Comparison of ENCODE assay signal across 8 cellular contexts in the genomic region with DNA sequence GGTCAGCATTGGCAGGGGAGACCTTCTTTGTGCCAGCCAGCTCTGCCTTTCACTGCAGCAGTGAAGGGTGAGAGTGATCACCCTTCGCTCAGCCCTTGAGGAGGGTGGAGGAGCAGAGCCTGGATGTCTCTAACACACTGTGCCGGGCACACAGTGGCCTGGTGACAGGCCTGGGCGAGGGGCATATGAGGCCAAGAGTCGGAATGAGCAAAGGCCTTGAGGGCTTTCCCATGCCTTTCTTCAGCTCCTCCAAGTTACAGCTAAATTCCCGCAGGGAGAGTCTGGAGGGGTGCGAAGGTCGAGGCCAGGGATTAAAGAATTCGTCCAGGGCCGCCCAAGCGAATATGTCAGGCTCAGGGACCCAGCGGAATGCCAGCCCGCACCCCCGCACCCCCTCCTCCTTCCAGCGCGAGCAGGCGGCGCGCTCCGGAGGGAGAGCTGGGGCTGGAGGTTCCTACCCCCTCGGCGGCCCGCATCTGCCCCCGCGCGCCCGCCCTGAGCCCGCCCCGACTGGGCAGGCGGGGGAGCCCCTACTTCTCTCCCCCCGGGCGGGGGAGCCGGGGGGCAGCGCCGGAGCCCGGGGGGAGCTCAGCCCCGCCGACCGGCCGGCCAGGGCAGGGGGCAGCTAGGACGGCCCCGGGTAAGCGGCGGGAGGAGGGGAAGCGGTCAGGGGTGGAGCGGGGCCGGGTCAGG. TPM values are rescaled to one million over a fixed set of nuclear protein-coding genes. Genes with fewer than 3 reads are reported as not detected.
A peak's percentile ranks its signal among the peaks of the same experiment; 100 is the strongest.
DNase-seq lines count a peak whose midpoint lies in the region; ATAC-seq and TF ChIP-seq lines count a peak whose summit lies in the region.

A gene with protein sequence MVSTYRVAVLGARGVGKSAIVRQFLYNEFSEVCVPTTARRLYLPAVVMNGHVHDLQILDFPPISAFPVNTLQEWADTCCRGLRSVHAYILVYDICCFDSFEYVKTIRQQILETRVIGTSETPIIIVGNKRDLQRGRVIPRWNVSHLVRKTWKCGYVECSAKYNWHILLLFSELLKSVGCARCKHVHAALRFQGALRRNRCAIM (plus strand): TSS at position 401 of the 693 bp plus-strand sequence. CDS start 3,546 bp downstream, outside the sequence.

- H3K36me3 ChIP-seq in CD8-positive, alpha-beta memory T cell (ENCODE audit: insufficient read depth, low read length): no peaks in the 10 kb centered on the region
- H3K36me3 ChIP-seq in endodermal cell (ENCODE audit: control insufficient read depth, insufficient read depth, low read length): peaks cover 18% of the 10 kb centered on the region

- H3K27ac ChIP-seq in CD8-positive, alpha-beta memory T cell (ENCODE audit: low read depth, low read length): no peak within 1 kb of the TSS
- no peak within 1 kb of the TSS for H3K27ac ChIP-seq in endodermal cell (ENCODE audit: low read depth, low read length)

- peak within 1 kb of the TSS; percentile 57 to 82 (median 78) for H3K4me3 Mint-ChIP-seq in CD8-positive, alpha-beta memory T cell
- H3K4me3 Mint-ChIP-seq in endodermal cell: peak within 1 kb of the TSS; percentile 80
- peak within 1 kb of the TSS; percentile 74 for H3K4me3 Mint-ChIP-seq in memory B cell

- no peaks in the 10 kb centered on the region for H3K9me3 Mint-ChIP-seq in CD8-positive, alpha-beta memory T cell
- H3K9me3 Mint-ChIP-seq in endodermal cell (no peaks in the 10 kb centered on the region), memory B cell (no peaks in the 10 kb centered on the region)

- peaks cover 8% of the 10 kb centered on the region for H3K4me1 ChIP-seq in CD8-positive, alpha-beta memory T cell (ENCODE audit: insufficient read depth, low read length)
- H3K4me1 ChIP-seq in endodermal cell (ENCODE audit: control insufficient read depth, insufficient read depth, low read length): peaks cover 32% of the 10 kb centered on the region

- peaks cover 0 to 2% of the 10 kb centered on the region in 2 donors for H3K27me3 Mint-ChIP-seq in CD8-positive, alpha-beta memory T cell
- H3K27me3 Mint-ChIP-seq in endodermal cell (ENCODE audit: insufficient read depth): peaks cover 22% of the 10 kb centered on the region
- H3K27me3 Mint-ChIP-seq in memory B cell: peaks cover 9% of the 10 kb centered on the region

- H3K4me1 Mint-ChIP-seq in CD8-positive, alpha-beta memory T cell: peaks cover 12 to 24% (median 19%) of the 10 kb centered on the region in 3 donors
- H3K4me1 Mint-ChIP-seq in endodermal cell (peaks cover 46% of the 10 kb centered on the region), memory B cell (peaks cover 14% of the 10 kb centered on the region)

- H3K4me3 ChIP-seq in CD8-positive, alpha-beta memory T cell (ENCODE audit: low read length): peak within 1 kb of the TSS; percentile 46
- H3K4me3 ChIP-seq in endodermal cell (ENCODE audit: low read length): peak within 1 kb of the TSS; percentile 88

- H3K27me3 ChIP-seq in CD8-positive, alpha-beta memory T cell (ENCODE audit: insufficient read depth, low read length, poor library complexity, severe bottlenecking): no peaks in the 10 kb centered on the region
- H3K27me3 ChIP-seq in endodermal cell (ENCODE audit: control insufficient read depth, insufficient read depth, low read length, poor library complexity, severe bottlenecking): no peaks in the 10 kb centered on the region

- 4 to 50% methylated on average over 1 to 43 of the region's 46 CpGs for WGBS in endodermal cell (ENCODE audit: insufficient coverage in 1 of 2, insufficient read length in 1 of 2), 2 experiments

- ATAC-seq in memory B cell (ENCODE audit: low read depth): peak; percentile 82

- in situ Hi-C loops in KBM-7 (cut with MboI; ENCODE audit: low pct_unique_long_range_greater_than_20kb, low sequenced_read_pairs): loop anchor here (25.0 kb wide), 1 partner anchor 569 kb away; no protein-coding TSS in a partner anchor

- POLR2A ChIA-PET in CD8-positive, alpha-beta memory T cell (lab: Charles Lee): no interaction called here

- H3K9ac ChIP-seq in endodermal cell (ENCODE audit: extremely low read depth, low read length, poor library complexity, severe bottlenecking): peak within 1 kb of the TSS; percentile 40

- peaks cover 0 to 23% (median 7%) of the 10 kb centered on the region in 3 donors for H3K36me3 Mint-ChIP-seq in CD8-positive, alpha-beta memory T cell
- no peaks in the 10 kb centered on the region for H3K36me3 Mint-ChIP-seq in endodermal cell (ENCODE audit: low read depth)
- peaks cover 18% of the 10 kb centered on the region for H3K36me3 Mint-ChIP-seq in memory B cell

- H3K9me3 ChIP-seq in CD8-positive, alpha-beta memory T cell (ENCODE audit: low read length): no peaks in the 10 kb centered on the region
- H3K9me3 ChIP-seq in endodermal cell (ENCODE audit: control insufficient read depth, low read length): no peaks in the 10 kb centered on the region

- peak in 3 of 5 donors; percentile 20 to 37 (median 31) for DNase-seq in CD8-positive, alpha-beta memory T cell
- peak; percentile 60 for DNase-seq in KBM-7
- DNase-seq in activated CD8-positive, alpha-beta memory T cell treated with anti-CD3 and anti-CD28 coated beads for 4 hours (ENCODE audit: low read depth in 2 of 2): peak; percentile 8 to 21
- DNase-seq in endodermal cell: peak; percentile 96
- DNase-seq in memory B cell (ENCODE audit: low spot score in 2 of 2): no peak
- peak; percentile 12 to 31 for DNase-seq in stimulated activated CD8-positive, alpha-beta memory T cell treated with anti-CD3 and anti-CD28 coated beads, Interleukin-15, amount 100 ng/mL, for 4 hours (ENCODE audit: low read depth in 2 of 2)
- DNase-seq in MV-4-11 (lab: John Stamatoyannopoulos, UW): no peak
- no peak for DNase-seq in dedifferentiated amniotic fluid mesenchymal stem cell (ENCODE audit: extremely low spot score)

- H3K27ac Mint-ChIP-seq in CD8-positive, alpha-beta memory T cell: peak within 1 kb of the TSS in 3 of 8 donors; percentile 68 to 79 (median 71)
- H3K27ac Mint-ChIP-seq in endodermal cell (no peak within 1 kb of the TSS), memory B cell (no peak within 1 kb of the TSS)

- no peak for TF ChIP-seq CTCF in endodermal cell (conservative IDR thresholded peaks at IDR 0.05)

- CTCF ChIA-PET in CD8-positive, alpha-beta memory T cell (lab: Charles Lee): interaction anchor here (1.2 to 1.3 kb wide), 2 partner anchors 16 to 32 kb away, joined by 3 to 5 read pairs; no protein-coding TSS in a partner anchor

RNA-seq across cellular contexts. Expression of the gene that starts here (rescaled TPM):
- total RNA-seq in CD8-positive, alpha-beta memory T cell: under 1 TPM; 0.79 to 0.80 TPM
- polyA plus RNA-seq in CD8-positive, alpha-beta memory T cell: 0.12 TPM
- 10 to 100 TPM; 28.6 to 31.9 TPM for total RNA-seq in endodermal cell
- polyA plus RNA-seq in endodermal cell (2013, experiment 1 of 2): 15.8 TPM
- 16.5 TPM for polyA plus RNA-seq in endodermal cell (2013, experiment 2 of 2)

Comparison
In these comparisons a context has a peak if more than half of its experiments do, and no peak if none do; other contexts are left out.
1. RNA of the gene that starts here (total RNA-seq): 28.6 to 31.9 TPM in endodermal cell; 0.79 to 0.80 TPM in CD8-positive, alpha-beta memory T cell; every median in the first group is over 10 times any median in the second.
2. Peak in DNase-seq and H3K4me3 ChIP-seq in CD8-positive, alpha-beta memory T cell; RNA of the gene not detected or under 1 TPM.
3. DNase-seq: peak in KBM-7 (single experiment), activated CD8-positive, alpha-beta memory T cell treated with anti-CD3 and anti-CD28 coated beads for 4 hours (2 of 2), endodermal cell (single experiment) and stimulated activated CD8-positive, alpha-beta memory T cell treated with anti-CD3 and anti-CD28 coated beads, Interleukin-15, amount 100 ng/mL, for 4 hours (2 of 2); none in memory B cell (0 of 2), MV-4-11 (single experiment) and dedifferentiated amniotic fluid mesenchymal stem cell (single experiment).
4. Peak in every context shown above with its lines, with median percentiles within 50 percentile points of each other: H3K4me3 Mint-ChIP-seq.